In the genomic region with DNA sequence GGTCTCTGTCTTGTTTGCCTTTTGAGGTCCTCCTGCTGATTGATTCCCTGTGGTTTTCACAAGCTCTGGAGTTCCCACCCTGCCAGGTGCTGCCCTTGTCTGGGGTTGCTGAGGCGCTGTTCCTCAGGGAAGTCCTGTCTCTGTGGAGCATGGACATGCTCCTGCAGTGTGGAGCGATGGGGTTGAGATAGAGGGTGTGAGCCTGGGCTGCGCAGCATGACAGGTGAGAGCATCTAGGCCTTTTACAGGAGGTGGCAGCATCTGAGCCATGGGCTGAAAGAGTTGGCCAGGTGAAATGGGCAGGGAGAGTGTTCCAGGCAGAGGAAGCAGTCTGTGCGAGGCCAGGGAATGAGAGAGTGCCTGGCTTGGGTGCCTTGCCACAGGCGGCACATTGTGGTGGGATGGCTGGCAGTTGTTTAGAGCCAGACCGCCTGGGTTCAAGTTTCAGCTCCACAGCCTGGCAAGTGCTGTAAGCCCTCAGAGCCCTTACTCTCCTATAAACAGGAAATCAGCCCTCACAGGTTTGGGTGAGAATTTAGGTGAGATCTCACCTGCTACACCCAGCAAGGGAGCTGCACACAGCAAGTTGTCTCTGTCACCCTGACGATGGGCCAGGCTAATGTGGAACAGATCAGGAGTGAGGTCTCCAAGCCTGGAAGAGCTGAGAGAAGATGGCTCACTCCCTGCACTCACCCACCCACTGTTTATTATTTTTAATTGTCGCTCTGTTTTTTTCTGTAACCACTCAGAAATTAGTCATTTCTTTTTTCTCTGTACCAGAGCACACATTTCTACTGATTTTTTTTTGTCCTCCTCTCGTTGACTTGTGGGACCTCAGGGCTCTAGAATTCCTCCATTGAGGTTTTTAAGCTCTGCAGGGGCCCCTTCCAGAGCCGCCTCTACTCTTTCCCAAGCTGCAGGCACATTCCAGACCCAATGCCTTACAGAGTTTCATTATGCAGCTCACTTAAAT, we compare ENCODE assay signal across 11 cellular contexts. TPM values are rescaled to one million over a fixed set of nuclear protein-coding genes. Genes with fewer than 3 reads are reported as not detected.
DNase-seq lines count a peak whose midpoint lies in the region; ATAC-seq and TF ChIP-seq lines count a peak whose summit lies in the region.
"Had no signal": no experiment of that assay in that cellular context is flagged by ENCODE, and none has a peak within 500 bp of the region (broad histone marks: within the 10 kb centered on the region; RNA-seq: fewer than 3 reads in every experiment).

No MANE protein-coding gene starts in this region.

- no peaks in the 10 kb centered on the region for H3K4me1 ChIP-seq in mesendoderm (ENCODE audit: control insufficient read depth, low read depth, low read length)
- H3K4me1 ChIP-seq in transverse colon = peaks cover 0 to 6% (median 0%) of the 10 kb centered on the region in 4 donors

- no peak for TF ChIP-seq CTCF in transverse colon (IDR thresholded peaks at IDR 0.05)

- no peak for TF ChIP-seq POLR2A in transverse colon (IDR thresholded peaks at IDR 0.05)

- peak overlapping the region; percentile 74 for H3K27ac ChIP-seq in angular gyrus (ENCODE audit: low read depth, low read length)
- H3K27ac ChIP-seq in mesendoderm (ENCODE audit: low read depth, low read length) = no peak overlapping the region
- H3K27ac ChIP-seq in transverse colon = peak overlapping the region; percentile 28 to 54 (median 43)

- H3K79me2 ChIP-seq in mesendoderm (ENCODE audit: control insufficient read depth, insufficient read depth, low read length) = no peaks in the 10 kb centered on the region

- no peak overlapping the region for H2BK15ac ChIP-seq in mesendoderm (replicated peaks; ENCODE audit: low read depth)

- H4K5ac ChIP-seq in mesendoderm (ENCODE audit: low read length) = no peak overlapping the region

- ATAC-seq in Right ventricle myocardium inferior (no peak), left ventricle myocardium superior (no peak)

- intact Hi-C loops in Right ventricle myocardium inferior (cut with DNase I) (no loop called here), left ventricle myocardium superior (cut with micrococcal nuclease) (no loop called here), transverse colon (cut with DNase I; ENCODE audit: low total_unique reads) (no loop called here)

- H3K18ac ChIP-seq in mesendoderm (ENCODE audit: low read length) = no peak overlapping the region

- no peak overlapping the region for H3K23ac ChIP-seq in mesendoderm (ENCODE audit: low read length)

- peak; percentile 63 for DNase-seq in Right ventricle myocardium inferior (ENCODE audit: missing footprints)
- DNase-seq in left ventricle myocardium superior = no peak
- DNase-seq in mesendoderm = peak; percentile 23
- DNase-seq in transverse colon = no peak
- DNase-seq in ureter (ENCODE audit: low spot score) = no peak
- DNase-seq in stimulated activated CD4-positive, alpha-beta T cell treated with anti-CD3 and anti-CD28 coated beads, Interleukin-1b, Interleukin-23, amount 100 ng/mL, for 48 hours = no peak
- DNase-seq in NCI-H146 treated with DMSO at 0.1 percent for 48 hours (lab: John Stamatoyannopoulos, UW; ENCODE audit: unreplicated experiment) = no peak
- DNase-seq: cerebellar nuclear complex, NCI-H446 had no signal

- no peaks in the 10 kb centered on the region for H3K9me3 ChIP-seq in transverse colon

- no peak overlapping the region for H3K9ac ChIP-seq in mesendoderm (ENCODE audit: low read length)

- H3K4me2 ChIP-seq in mesendoderm (ENCODE audit: low read length) = no peak overlapping the region

- H2AK5ac ChIP-seq in mesendoderm (ENCODE audit: low read length) = no peak overlapping the region

- in situ Hi-C loops in transverse colon (cut with MboI; ENCODE audit: low pct_ligation_motif_present in 1 of 4, low pct_unique_long_range_greater_than_20kb in 1 of 4, low sequenced_read_pairs in 3 of 4) = no loop called here

- H4K8ac ChIP-seq in mesendoderm (ENCODE audit: low read depth, low read length) = no peak overlapping the region

- no CpG with 5 or more reads among the region's 10 CpGs for WGBS in mesendoderm (ENCODE audit: extremely low coverage, insufficient coverage, low lambda C conversion rate)
- WGBS in transverse colon (ENCODE audit: low coverage in 1 of 2), 2 donors = 83 to 92% methylated on average over 2 to 9 of the region's 10 CpGs

- no peak overlapping the region for H3K56ac ChIP-seq in mesendoderm (ENCODE audit: low read length)

- no peak overlapping the region for H3K4ac ChIP-seq in mesendoderm (ENCODE audit: low read depth, low read length)

- no peak overlapping the region for H2BK120ac ChIP-seq in mesendoderm (ENCODE audit: low read depth, low read length)

- H2BK5ac ChIP-seq in mesendoderm (ENCODE audit: low read length) = no peak overlapping the region

- H3K79me1 ChIP-seq in mesendoderm (ENCODE audit: low read length) = no peaks in the 10 kb centered on the region

- H3K36me3 ChIP-seq in mesendoderm (ENCODE audit: control insufficient read depth, insufficient read depth, low read length) (peaks cover 56% of the 10 kb centered on the region), transverse colon (peaks cover 0 to 78% (median 39%) of the 10 kb centered on the region in 4 donors)

- no peak for TF ChIP-seq EP300 in transverse colon (IDR thresholded peaks at IDR 0.05; ENCODE audit: low read depth)

- H3K4me3 ChIP-seq in mesendoderm (ENCODE audit: low read length) = no peak overlapping the region
- no peak overlapping the region for H3K4me3 ChIP-seq in transverse colon

- H3K27me3 ChIP-seq in mesendoderm (ENCODE audit: insufficient read depth, low read length, poor library complexity) (no peaks in the 10 kb centered on the region), transverse colon (no peaks in the 10 kb centered on the region)

RNA-seq across cellular contexts. Expression of a gene that starts 19.6 kb away (rescaled TPM):
- 17.8 TPM for total RNA-seq in Right ventricle myocardium inferior
- 21.0 TPM for total RNA-seq in left ventricle myocardium superior
- 79.8 TPM for polyA plus RNA-seq in mesendoderm (2013, experiment 1 of 2)
- polyA plus RNA-seq in mesendoderm (2013, experiment 2 of 2) = 80.6 TPM
- total RNA-seq in transverse colon = 10 to 100 TPM; 12.0 to 87.2 (median 31.3) TPM
- total RNA-seq in ureter = 39.3 TPM

RNA-seq across cellular contexts. Expression of a gene that starts 35.6 kb away (rescaled TPM):
- total RNA-seq in Right ventricle myocardium inferior = 327 TPM
- total RNA-seq in left ventricle myocardium superior = 341 TPM
- 61.0 TPM for polyA plus RNA-seq in mesendoderm (2013, experiment 1 of 2)
- 63.7 TPM for polyA plus RNA-seq in mesendoderm (2013, experiment 2 of 2)
- 100 to 1,000 TPM in 3 of 4 donors, 10 to 100 TPM in 1; 54.3 to 451 (median 259) TPM for total RNA-seq in transverse colon
- total RNA-seq in ureter = 1,068 TPM
- polyA plus RNA-seq: neural cell had no signal

Comparison
In these comparisons a context has a peak if more than half of its experiments do, and no peak if none do; other contexts are left out.
1. DNase-seq: peak in Right ventricle myocardium inferior (single experiment) and mesendoderm (single experiment); none in left ventricle myocardium superior (single experiment), transverse colon (single experiment), ureter (single experiment), stimulated activated CD4-positive, alpha-beta T cell treated with anti-CD3 and anti-CD28 coated beads, Interleukin-1b, Interleukin-23, amount 100 ng/mL, for 48 hours (single experiment) and NCI-H146 treated with DMSO at 0.1 percent for 48 hours (single experiment).